In the genomic region with DNA sequence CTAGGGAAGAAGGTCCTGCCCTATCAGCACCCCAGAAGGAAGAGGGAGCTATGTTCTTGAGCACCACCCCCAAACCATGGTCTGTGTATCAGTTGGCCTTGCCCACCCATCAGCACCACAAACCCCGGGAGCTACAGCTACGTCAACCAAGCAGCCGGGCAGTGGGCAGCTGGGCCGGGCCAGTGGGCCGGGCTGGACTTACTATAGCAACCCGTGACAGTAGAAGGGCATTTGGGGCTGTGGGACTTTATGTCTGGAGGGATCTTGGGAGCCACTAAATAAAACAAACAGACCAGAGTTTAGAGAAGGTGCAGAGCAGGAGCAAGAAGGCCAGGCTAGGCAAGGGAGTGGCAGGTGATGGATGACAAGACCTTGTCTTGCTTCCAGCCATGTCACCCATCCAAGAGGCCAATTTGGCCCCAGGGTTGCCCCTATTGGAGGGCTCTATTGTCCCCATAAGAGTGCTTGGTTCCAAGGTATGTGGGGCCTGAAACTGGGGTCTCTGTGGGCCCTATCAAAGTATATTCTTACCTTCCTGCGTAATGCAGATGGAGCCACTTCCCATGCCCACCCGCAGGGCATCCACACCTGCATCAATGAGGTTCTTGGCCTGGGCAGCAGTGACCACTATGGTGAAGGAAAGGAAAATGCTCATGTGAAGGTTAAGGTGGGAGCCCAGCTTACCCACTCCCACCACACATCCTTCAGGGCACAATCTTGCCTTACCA, we compare ENCODE assay signal across 11 cellular contexts. TPM values are rescaled to one million over a fixed set of nuclear protein-coding genes. Genes with fewer than 3 reads are reported as not detected.
DNase-seq lines count a peak whose midpoint lies in the region; ATAC-seq and TF ChIP-seq lines count a peak whose summit lies in the region.
"Had no signal": no experiment of that assay in that cellular context is flagged by ENCODE, and none has a peak within 500 bp of the region (broad histone marks: within the 10 kb centered on the region; RNA-seq: fewer than 3 reads in every experiment).

No MANE protein-coding gene starts in this region.

- H3K27me3 Mint-ChIP-seq in Calu3 (ENCODE audit: unreplicated experiment) = no peaks in the 10 kb centered on the region
- no peaks in the 10 kb centered on the region for H3K27me3 Mint-ChIP-seq in natural killer cell treated with Interleukin-12 subunit alpha and Interleukin-12 subunit beta and Interleukin-15 and Interleukin-18, amount 100 ng/mL, for 72 hours

- peak overlapping the region; percentile 29 for H3K27ac Mint-ChIP-seq in Calu3 (ENCODE audit: unreplicated experiment)
- H3K27ac Mint-ChIP-seq in activated naive CD4-positive, alpha-beta T cell treated with anti-CD3 and anti-CD28 coated beads, Interleukin-2, amount 50 U/mL, for 72 hours = peak overlapping the region; percentile 85 to 97
- H3K27ac Mint-ChIP-seq in natural killer cell treated with Interleukin-12 subunit alpha and Interleukin-12 subunit beta and Interleukin-15 and Interleukin-18, amount 100 ng/mL, for 72 hours = peak overlapping the region in 1 of 2 donors; percentile 31

- H3K4me3 ChIP-seq in HFF-Myc (replicated peaks; ENCODE audit: low read depth, low read length) = 0 out of 2 replicates have a peak overlapping the region, but pooled peaks have one; percentile 10

- peaks cover 28% of the 10 kb centered on the region for H3K4me1 Mint-ChIP-seq in Calu3 (ENCODE audit: low read depth, unreplicated experiment)
- H3K4me1 Mint-ChIP-seq in natural killer cell treated with Interleukin-12 subunit alpha and Interleukin-12 subunit beta and Interleukin-15 and Interleukin-18, amount 100 ng/mL, for 72 hours (ENCODE audit: low read depth in 2 of 2) = peaks cover 47 to 53% of the 10 kb centered on the region in 2 donors

- no peak overlapping the region for H3K4me3 Mint-ChIP-seq in Calu3 (ENCODE audit: low read depth, unreplicated experiment)
- peak overlapping the region; percentile 94 for H3K4me3 Mint-ChIP-seq in natural killer cell treated with Interleukin-12 subunit alpha and Interleukin-12 subunit beta and Interleukin-15 and Interleukin-18, amount 100 ng/mL, for 72 hours

- no peak for DNase-seq in Calu3
- no peak for DNase-seq in HFF-Myc (ENCODE audit: extremely low read depth, low read depth)
- no peak for DNase-seq in activated naive CD4-positive, alpha-beta T cell treated with anti-CD3 and anti-CD28 coated beads, Interleukin-2, amount 50 U/mL, for 72 hours (ENCODE audit: low spot score in 2 of 2)
- no peak for DNase-seq in natural killer cell treated with Interleukin-12 subunit alpha and Interleukin-12 subunit beta and Interleukin-15 and Interleukin-18, amount 100 ng/mL, for 72 hours (ENCODE audit: low spot score)
- DNase-seq: activated effector memory CD4-positive, alpha-beta T cell treated with Interleukin-2 at 50 U/mL for 16 hours; cerebellar nuclear complex; NCI-H774; SHP77 treated with DMSO at 0.1 percent for 48 hours had no signal

- CTCF ChIA-PET in Calu3 (lab: Charles Lee) = interaction anchor here (0.6 kb wide), 1 partner anchor 419 kb away, joined by 3 read pairs; no protein-coding TSS in a partner anchor

- no TSS peak for BruUV-seq in Calu3 (replicated peaks; lab: Mats Ljungman, UMichigan)

- ATAC-seq in activated naive CD4-positive, alpha-beta T cell treated with anti-CD3 and anti-CD28 coated beads, Interleukin-2, amount 50 U/mL, for 72 hours = no peak
- ATAC-seq in natural killer cell treated with Interleukin-12 subunit alpha and Interleukin-12 subunit beta and Interleukin-15 and Interleukin-18, amount 100 ng/mL, for 72 hours = no peak
- ATAC-seq in HG03521 (IDR thresholded peaks at IDR 0.05; ENCODE audit: unreplicated experiment) (no peak), HG03025 (IDR thresholded peaks at IDR 0.05; ENCODE audit: low FRiP score, unreplicated experiment) (no peak), GM21717 (IDR thresholded peaks at IDR 0.05; ENCODE audit: unreplicated experiment) (no peak)

- intact Hi-C loops in Calu3 (cut with micrococcal nuclease; ENCODE audit: unreplicated experiment) = no loop called here

- no peaks in the 10 kb centered on the region for H3K9me3 Mint-ChIP-seq in Calu3 (ENCODE audit: low read depth, unreplicated experiment)
- H3K9me3 Mint-ChIP-seq in activated naive CD4-positive, alpha-beta T cell treated with anti-CD3 and anti-CD28 coated beads, Interleukin-2, amount 50 U/mL, for 72 hours = no peaks in the 10 kb centered on the region
- no peaks in the 10 kb centered on the region for H3K9me3 Mint-ChIP-seq in natural killer cell treated with Interleukin-12 subunit alpha and Interleukin-12 subunit beta and Interleukin-15 and Interleukin-18, amount 100 ng/mL, for 72 hours

- peaks cover 97% of the 10 kb centered on the region for H3K36me3 Mint-ChIP-seq in Calu3 (ENCODE audit: insufficient read depth, unreplicated experiment)
- peaks cover 71 to 76% of the 10 kb centered on the region in 2 donors for H3K36me3 Mint-ChIP-seq in activated naive CD4-positive, alpha-beta T cell treated with anti-CD3 and anti-CD28 coated beads, Interleukin-2, amount 50 U/mL, for 72 hours
- H3K36me3 Mint-ChIP-seq in natural killer cell treated with Interleukin-12 subunit alpha and Interleukin-12 subunit beta and Interleukin-15 and Interleukin-18, amount 100 ng/mL, for 72 hours = peaks cover 22% of the 10 kb centered on the region

- no peak for TF ChIP-seq CTCF in Calu3 (IDR thresholded peaks at IDR 0.05; ENCODE audit: unreplicated experiment)
- no peak for TF ChIP-seq CTCF in HFF-Myc (IDR thresholded peaks at IDR 0.05; ENCODE audit: low read depth, low read length, missing control alignments)

RNA-seq across cellular contexts. Expression of a gene that starts 3.2 kb away (rescaled TPM):
- 160 and 184 TPM in 2 replicates for total RNA-seq in Calu3 (2022)
- total RNA-seq in activated naive CD4-positive, alpha-beta T cell treated with anti-CD3 and anti-CD28 coated beads, Interleukin-2, amount 50 U/mL, for 72 hours = 100 to 1,000 TPM; 538 to 637 TPM
- total RNA-seq in natural killer cell treated with Interleukin-12 subunit alpha and Interleukin-12 subunit beta and Interleukin-15 and Interleukin-18, amount 100 ng/mL, for 72 hours = 100 to 1,000 TPM; 198 to 454 TPM

RNA-seq across cellular contexts. Expression of a gene that starts 4.0 kb away (rescaled TPM):
- total RNA-seq in Calu3 (2022) = 124 and 133 TPM in 2 replicates
- 10 to 100 TPM; 60.3 to 80.8 TPM for total RNA-seq in activated naive CD4-positive, alpha-beta T cell treated with anti-CD3 and anti-CD28 coated beads, Interleukin-2, amount 50 U/mL, for 72 hours
- 100 to 1,000 TPM in 1 of 2 donors, 10 to 100 TPM in 1; 91.4 to 106 TPM for total RNA-seq in natural killer cell treated with Interleukin-12 subunit alpha and Interleukin-12 subunit beta and Interleukin-15 and Interleukin-18, amount 100 ng/mL, for 72 hours

RNA-seq across cellular contexts. Expression of a gene that starts 7.6 kb away (rescaled TPM):
- total RNA-seq in Calu3 (2022) = 35.1 and 40.9 TPM in 2 replicates
- total RNA-seq in activated naive CD4-positive, alpha-beta T cell treated with anti-CD3 and anti-CD28 coated beads, Interleukin-2, amount 50 U/mL, for 72 hours = 10 to 100 TPM; 22.9 to 27.1 TPM
- total RNA-seq in natural killer cell treated with Interleukin-12 subunit alpha and Interleukin-12 subunit beta and Interleukin-15 and Interleukin-18, amount 100 ng/mL, for 72 hours = 10 to 100 TPM; 20.6 to 24.2 TPM

RNA-seq across cellular contexts. Expression of a gene that starts 18.8 kb away (rescaled TPM):
- total RNA-seq in Calu3 (2022) = 113 and 138 TPM in 2 replicates
- 100 to 1,000 TPM; 140 to 173 TPM for total RNA-seq in activated naive CD4-positive, alpha-beta T cell treated with anti-CD3 and anti-CD28 coated beads, Interleukin-2, amount 50 U/mL, for 72 hours
- 100 to 1,000 TPM; 128 to 222 TPM for total RNA-seq in natural killer cell treated with Interleukin-12 subunit alpha and Interleukin-12 subunit beta and Interleukin-15 and Interleukin-18, amount 100 ng/mL, for 72 hours

RNA-seq across cellular contexts. Expression of a gene that starts 35.9 kb away (rescaled TPM):
- total RNA-seq in Calu3 (2022) = 63.0 and 72.0 TPM in 2 replicates
- 10 to 100 TPM; 24.3 to 33.3 TPM for total RNA-seq in activated naive CD4-positive, alpha-beta T cell treated with anti-CD3 and anti-CD28 coated beads, Interleukin-2, amount 50 U/mL, for 72 hours
- 10 to 100 TPM; 23.2 to 34.7 TPM for total RNA-seq in natural killer cell treated with Interleukin-12 subunit alpha and Interleukin-12 subunit beta and Interleukin-15 and Interleukin-18, amount 100 ng/mL, for 72 hours
